Comparison of ENCODE assay signal across 33 cellular contexts in the genomic region with DNA sequence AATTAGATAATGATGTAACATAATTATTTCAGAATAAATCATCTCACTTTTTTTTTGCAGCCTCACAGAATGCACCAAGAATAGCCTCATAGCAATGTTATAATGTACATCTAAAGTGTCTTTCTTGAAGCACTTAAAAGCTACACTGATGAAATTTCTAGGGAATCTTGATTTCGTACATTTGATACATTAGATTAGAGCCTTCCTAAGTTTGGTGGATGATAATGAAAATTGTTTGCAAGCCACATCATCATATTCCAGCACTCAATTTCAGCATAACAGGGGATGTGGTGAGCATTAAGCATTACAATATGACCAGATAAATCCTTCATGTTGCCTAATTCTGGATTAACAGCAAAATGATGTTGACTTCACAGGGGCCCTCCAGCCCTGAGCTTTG. TPM values are rescaled to one million over a fixed set of nuclear protein-coding genes. Genes with fewer than 3 reads are reported as not detected.
"Had no signal": no experiment of that assay in that cellular context is flagged by ENCODE, and none has a peak within 500 bp of the region (broad histone marks: within the 10 kb centered on the region; RNA-seq: fewer than 3 reads in every experiment).

No MANE protein-coding gene starts in this region.

- H3K4me3 Mint-ChIP-seq: activated B cell treated with CpG ODN at 0.5 μM for 24 hours; activated CD8-positive, alpha-beta T cell treated with anti-CD3 and anti-CD28 coated beads for 36 hours; activated naive CD4-positive, alpha-beta T cell treated with anti-CD3 and anti-CD28 coated beads for 36 hours; activated naive CD4-positive, alpha-beta T cell treated with anti-CD3 and anti-CD28 coated beads, Interleukin-2, amount 50 U/mL, for 24 hours; activated naive CD8-positive, alpha-beta T cell treated with anti-CD3 and anti-CD28 coated beads, Interleukin-2, amount 10 ng/mL, durations not matched to agents 7 days and 5 days; activated T-cell treated with anti-CD3 and anti-CD28 coated beads, Interleukin-2, amount 50 U/mL, for 4 hours; activated T-helper 17 cell treated with anti-CD3 and anti-CD28 coated beads, Interleukin-2, amount 50 U/mL, for 72 hours; T-cell; T-helper 1 cell treated with Interleukin-12 subunit alpha and Interleukin-12 subunit beta and Interleukin-4 antibody, amounts not matched to agents 30 μg/mL and 1 μg/mL, for 36 hours had no signal

- H3K9me3 Mint-ChIP-seq: activated B cell treated with CpG ODN at 0.5 μM for 24 hours; activated CD8-positive, alpha-beta T cell treated with anti-CD3 and anti-CD28 coated beads for 36 hours; activated naive CD4-positive, alpha-beta T cell treated with anti-CD3 and anti-CD28 coated beads for 36 hours; activated naive CD4-positive, alpha-beta T cell treated with anti-CD3 and anti-CD28 coated beads, Interleukin-2, amount 50 U/mL, for 24 hours; activated naive CD8-positive, alpha-beta T cell treated with anti-CD3 and anti-CD28 coated beads, Interleukin-2, amount 10 ng/mL, durations not matched to agents 7 days and 5 days; activated T-cell treated with anti-CD3 and anti-CD28 coated beads, Interleukin-2, amount 50 U/mL, for 4 hours; activated T-helper 17 cell treated with anti-CD3 and anti-CD28 coated beads, Interleukin-2, amount 50 U/mL, for 72 hours; T-helper 1 cell treated with Interleukin-12 subunit alpha and Interleukin-12 subunit beta and Interleukin-4 antibody, amounts not matched to agents 30 μg/mL and 1 μg/mL, for 36 hours had no signal

- H3K27me3 Mint-ChIP-seq: activated CD8-positive, alpha-beta T cell treated with anti-CD3 and anti-CD28 coated beads for 36 hours; activated naive CD4-positive, alpha-beta T cell treated with anti-CD3 and anti-CD28 coated beads, Interleukin-2, amount 50 U/mL, for 24 hours had no signal

- H3K4me1 Mint-ChIP-seq: activated B cell treated with CpG ODN at 0.5 μM for 24 hours had no signal

- H3K27ac ChIP-seq: body of pancreas, colonic mucosa, esophagus muscularis mucosa, foreskin keratinocyte, gastrocnemius medialis, heart right ventricle, WERI-Rb-1 had no signal

- H3K4me1 ChIP-seq: body of pancreas, colonic mucosa, foreskin keratinocyte, gastrocnemius medialis had no signal

- H3K4me3 ChIP-seq: body of pancreas, colonic mucosa, esophagus muscularis mucosa, gastrocnemius medialis, heart right ventricle had no signal

- H3K36me3 ChIP-seq: colonic mucosa, esophagus muscularis mucosa, gastrocnemius medialis, heart right ventricle, WERI-Rb-1 had no signal

- DNase-seq: activated B cell treated with CpG ODN at 0.5 μM for 24 hours; activated CD4-positive, alpha-beta T cell treated with anti-CD3 and anti-CD28 coated beads for 48 hours; activated CD4-positive, alpha-beta T cell treated with anti-CD3 and anti-CD28 coated beads, Interleukin-2, amount 50 U/mL, for 1 hour; activated CD4-positive, alpha-beta T cell treated with anti-CD3 and anti-CD28 coated beads, Interleukin-2, amount 50 U/mL, for 48 hours; activated CD8-positive, alpha-beta memory T cell treated with anti-CD3 and anti-CD28 coated beads for 24 hours; activated CD8-positive, alpha-beta T cell treated with anti-CD3 and anti-CD28 coated beads for 36 hours; activated effector memory CD4-positive, alpha-beta T cell treated with anti-CD3 and anti-CD28 coated beads, Interleukin-2, amount 50 U/mL, for 16 hours; activated naive CD4-positive, alpha-beta T cell treated with anti-CD3 and anti-CD28 coated beads for 36 hours; activated naive CD8-positive, alpha-beta T cell treated with anti-CD3 and anti-CD28 coated beads, Interleukin-2, amount 10 ng/mL, durations not matched to agents 7 days and 5 days; activated T-cell treated with anti-CD3 and anti-CD28 coated beads, Interleukin-2, amount 50 U/mL, for 4 hours; amygdala; aorta; body of pancreas; central memory CD4-positive, alpha-beta T cell; cerebellar nuclear complex; colonic mucosa; effector memory CD4-positive, alpha-beta T cell; erythroblast; foreskin keratinocyte; gastrocnemius medialis; heart right ventricle; SW 1271; T-helper 9 cell; WERI-Rb-1 had no signal

- ATAC-seq: activated CD4-positive, CD25-positive, alpha-beta regulatory T cell treated with anti-CD3 and anti-CD28 coated beads, Interleukin-2, amount 50 U/mL, for 24 hours; activated T-helper 17 cell treated with anti-CD3 and anti-CD28 coated beads, Interleukin-2, amount 50 U/mL, for 72 hours; body of pancreas; foreskin keratinocyte; gastrocnemius medialis; heart right ventricle had no signal

- H3K27me3 ChIP-seq: body of pancreas, colonic mucosa, esophagus muscularis mucosa, gastrocnemius medialis had no signal

- H3K9me3 ChIP-seq: body of pancreas, colonic mucosa, esophagus muscularis mucosa, gastrocnemius medialis, heart right ventricle had no signal

- H3K36me3 Mint-ChIP-seq: activated naive CD4-positive, alpha-beta T cell treated with anti-CD3 and anti-CD28 coated beads, Interleukin-2, amount 50 U/mL, for 24 hours; activated naive CD8-positive, alpha-beta T cell treated with anti-CD3 and anti-CD28 coated beads, Interleukin-2, amount 10 ng/mL, durations not matched to agents 7 days and 5 days; T-cell had no signal

- H3K27ac Mint-ChIP-seq: activated B cell treated with CpG ODN at 0.5 μM for 24 hours; activated CD8-positive, alpha-beta T cell treated with anti-CD3 and anti-CD28 coated beads for 36 hours; activated naive CD4-positive, alpha-beta T cell treated with anti-CD3 and anti-CD28 coated beads for 36 hours; activated naive CD4-positive, alpha-beta T cell treated with anti-CD3 and anti-CD28 coated beads, Interleukin-2, amount 50 U/mL, for 24 hours; activated naive CD8-positive, alpha-beta T cell treated with anti-CD3 and anti-CD28 coated beads, Interleukin-2, amount 10 ng/mL, durations not matched to agents 7 days and 5 days; activated T-helper 17 cell treated with anti-CD3 and anti-CD28 coated beads, Interleukin-2, amount 50 U/mL, for 72 hours; T-helper 1 cell treated with Interleukin-12 subunit alpha and Interleukin-12 subunit beta and Interleukin-4 antibody, amounts not matched to agents 30 μg/mL and 1 μg/mL, for 36 hours had no signal

RNA-seq across cellular contexts. Expression of gene METTL24, which starts 9.7 kb away (rescaled TPM):
- total RNA-seq: activated B cell treated with CpG ODN at 0.5 μM for 24 hours; activated CD8-positive, alpha-beta T cell treated with anti-CD3 and anti-CD28 coated beads for 36 hours; activated naive CD4-positive, alpha-beta T cell treated with anti-CD3 and anti-CD28 coated beads for 36 hours; activated T-cell treated with anti-CD3 and anti-CD28 coated beads, Interleukin-2, amount 50 U/mL, for 4 hours; activated T-helper 17 cell treated with anti-CD3 and anti-CD28 coated beads, Interleukin-2, amount 50 U/mL, for 72 hours; dermis microvascular lymphatic vessel endothelial cell; foreskin keratinocyte; gastrocnemius medialis; glomerular endothelial cell; T-helper 2 cell treated with Interferon-gamma antibody and Interleukin-4, amounts not matched to agents 100 ng/mL and 5 ng/mL, for 36 hours had no signal
- polyA plus RNA-seq: foreskin keratinocyte had no signal

RNA-seq across cellular contexts. Expression of gene DDO, which starts 47.5 kb away (rescaled TPM):
- total RNA-seq: activated B cell treated with CpG ODN at 0.5 μM for 24 hours; activated CD8-positive, alpha-beta T cell treated with anti-CD3 and anti-CD28 coated beads for 36 hours; activated naive CD4-positive, alpha-beta T cell treated with anti-CD3 and anti-CD28 coated beads for 36 hours; activated naive CD8-positive, alpha-beta T cell treated with anti-CD3 and anti-CD28 coated beads, Interleukin-2, amount 10 ng/mL, durations not matched to agents 7 days and 5 days; activated T-cell treated with anti-CD3 and anti-CD28 coated beads, Interleukin-2, amount 50 U/mL, for 4 hours; activated T-helper 17 cell treated with anti-CD3 and anti-CD28 coated beads, Interleukin-2, amount 50 U/mL, for 72 hours; foreskin keratinocyte; T-cell; T-helper 2 cell treated with Interferon-gamma antibody and Interleukin-4, amounts not matched to agents 100 ng/mL and 5 ng/mL, for 36 hours had no signal
- polyA plus RNA-seq: foreskin keratinocyte had no signal
